Comparison of ENCODE assay signal across 9 cellular contexts in the genomic region with DNA sequence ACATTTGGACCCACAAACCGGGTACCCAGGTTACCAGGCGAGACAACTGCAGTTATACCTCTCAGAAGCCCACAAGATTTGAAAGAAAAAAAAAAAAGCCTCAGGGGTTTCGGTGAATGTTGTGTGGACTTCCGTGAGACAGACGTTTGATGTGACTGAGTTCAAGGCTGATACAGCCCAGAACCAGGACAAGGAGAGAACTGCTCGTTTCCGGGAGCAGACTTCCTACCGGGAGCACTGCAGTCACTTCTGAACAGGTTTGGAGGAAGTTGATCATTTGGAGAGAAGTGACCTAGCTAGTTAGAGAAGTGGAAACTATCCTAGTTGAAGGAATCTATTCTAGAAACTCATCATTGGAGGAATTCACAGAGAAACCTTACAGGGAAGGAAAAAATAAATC. TPM values are rescaled to one million over a fixed set of nuclear protein-coding genes. Genes with fewer than 3 reads are reported as not detected.
DNase-seq lines count a peak whose midpoint lies in the region; ATAC-seq and TF ChIP-seq lines count a peak whose summit lies in the region.
"Had no signal": no experiment of that assay in that cellular context is flagged by ENCODE, and none has a peak within 500 bp of the region (broad histone marks: within the 10 kb centered on the region; RNA-seq: fewer than 3 reads in every experiment).

No MANE protein-coding gene starts in this region.

- peak overlapping the region; percentile 93 for H3K4me3 Mint-ChIP-seq in activated naive CD4-positive, alpha-beta T cell treated with anti-CD3 and anti-CD28 coated beads, Interleukin-2, amount 50 U/mL, for 24 hours
- peak overlapping the region; percentile 97 for H3K4me3 Mint-ChIP-seq in activated T-helper 17 cell treated with anti-CD3 and anti-CD28 coated beads, Interleukin-2, amount 50 U/mL, for 72 hours

- no peaks in the 10 kb centered on the region for H3K9me3 ChIP-seq in right lobe of liver
- H3K9me3 ChIP-seq in upper lobe of right lung = no peaks in the 10 kb centered on the region

- H3K27me3 ChIP-seq in right lobe of liver (no peaks in the 10 kb centered on the region), upper lobe of right lung (no peaks in the 10 kb centered on the region)

- intact Hi-C loops in right lobe of liver (cut with DNase I) = no loop called here
- intact Hi-C loops in upper lobe of right lung (cut with DNase I) = no loop called here
- intact Hi-C loops in posterior vena cava (cut with DNase I) = no loop called here

- peaks cover 83% of the 10 kb centered on the region for H3K4me1 Mint-ChIP-seq in activated naive CD4-positive, alpha-beta T cell treated with anti-CD3 and anti-CD28 coated beads, Interleukin-2, amount 50 U/mL, for 24 hours
- peaks cover 61% of the 10 kb centered on the region for H3K4me1 Mint-ChIP-seq in activated T-helper 17 cell treated with anti-CD3 and anti-CD28 coated beads, Interleukin-2, amount 50 U/mL, for 72 hours

- no peak for DNase-seq in activated naive CD4-positive, alpha-beta T cell treated with anti-CD3 and anti-CD28 coated beads, Interleukin-2, amount 50 U/mL, for 16 hours
- DNase-seq in right lobe of liver (no peak), upper lobe of right lung (no peak), posterior vena cava (ENCODE audit: low spot score) (no peak), NCI-H345 (lab: John Stamatoyannopoulos, UW) (no peak), SKM-1 (lab: John Stamatoyannopoulos, UW; ENCODE audit: unreplicated experiment) (no peak)

- H3K27ac ChIP-seq in right lobe of liver (peak overlapping the region; percentile 92 to 96 (median 93)), upper lobe of right lung (peak overlapping the region; percentile 97)

- WGBS in right lobe of liver (ENCODE audit: insufficient coverage, low coverage, low lambda C conversion rate, missing lambda C conversion rate) = 20% methylated on average over 8 of the region's 8 CpGs

- H3K4me3 ChIP-seq in right lobe of liver = peak overlapping the region; percentile 60 to 77 (median 66)
- peak overlapping the region; percentile 72 for H3K4me3 ChIP-seq in upper lobe of right lung

- peaks cover 0 to 34% (median 3%) of the 10 kb centered on the region in 4 donors for H3K4me1 ChIP-seq in right lobe of liver
- H3K4me1 ChIP-seq in upper lobe of right lung = peaks cover 48% of the 10 kb centered on the region

- TF ChIP-seq POLR2A in right lobe of liver (IDR thresholded peaks at IDR 0.05) = no peak

- H3K36me3 ChIP-seq in right lobe of liver = no peaks in the 10 kb centered on the region
- peaks cover 12% of the 10 kb centered on the region for H3K36me3 ChIP-seq in upper lobe of right lung

- H3K9me3 Mint-ChIP-seq in activated naive CD4-positive, alpha-beta T cell treated with anti-CD3 and anti-CD28 coated beads, Interleukin-2, amount 50 U/mL, for 24 hours = no peaks in the 10 kb centered on the region
- no peaks in the 10 kb centered on the region for H3K9me3 Mint-ChIP-seq in activated T-helper 17 cell treated with anti-CD3 and anti-CD28 coated beads, Interleukin-2, amount 50 U/mL, for 72 hours

- peak; percentile 2 for ATAC-seq in activated T-helper 17 cell treated with anti-CD3 and anti-CD28 coated beads, Interleukin-2, amount 50 U/mL, for 72 hours (replicated peaks)
- ATAC-seq in right lobe of liver (peak in 1 of 4 donors; percentile 22), upper lobe of right lung (no peak)

- no peaks in the 10 kb centered on the region for H3K27me3 Mint-ChIP-seq in activated naive CD4-positive, alpha-beta T cell treated with anti-CD3 and anti-CD28 coated beads, Interleukin-2, amount 50 U/mL, for 24 hours
- no peaks in the 10 kb centered on the region for H3K27me3 Mint-ChIP-seq in activated T-helper 17 cell treated with anti-CD3 and anti-CD28 coated beads, Interleukin-2, amount 50 U/mL, for 72 hours

- H3K36me3 Mint-ChIP-seq in activated naive CD4-positive, alpha-beta T cell treated with anti-CD3 and anti-CD28 coated beads, Interleukin-2, amount 50 U/mL, for 24 hours = peaks cover 10% of the 10 kb centered on the region
- H3K36me3 Mint-ChIP-seq in activated T-helper 17 cell treated with anti-CD3 and anti-CD28 coated beads, Interleukin-2, amount 50 U/mL, for 72 hours (ENCODE audit: low read depth) = peaks cover 63% of the 10 kb centered on the region

- TF ChIP-seq CTCF in right lobe of liver (IDR thresholded peaks at IDR 0.05) = no peak
- TF ChIP-seq CTCF in upper lobe of right lung (IDR thresholded peaks at IDR 0.05) = no peak

- peak overlapping the region; percentile 96 for H3K27ac Mint-ChIP-seq in activated naive CD4-positive, alpha-beta T cell treated with anti-CD3 and anti-CD28 coated beads, Interleukin-2, amount 50 U/mL, for 24 hours
- H3K27ac Mint-ChIP-seq in activated T-helper 17 cell treated with anti-CD3 and anti-CD28 coated beads, Interleukin-2, amount 50 U/mL, for 72 hours = peak overlapping the region; percentile 99

RNA-seq across cellular contexts. Expression of a gene that starts 0.8 kb away (rescaled TPM):
- total RNA-seq in activated T-helper 17 cell treated with anti-CD3 and anti-CD28 coated beads, Interleukin-2, amount 50 U/mL, for 72 hours = 100 to 1,000 TPM; 117 to 155 TPM
- total RNA-seq in right lobe of liver = 10 to 100 TPM in 4 of 6 experiments, 1 to 10 TPM in 2; 8.4 to 30.5 (median 14.0) TPM
- 57.6 TPM for total RNA-seq in upper lobe of right lung
- total RNA-seq in posterior vena cava = 10 to 100 TPM; 22.0 to 25.4 TPM

RNA-seq across cellular contexts. Expression of a gene that starts 3.3 kb away (rescaled TPM):
- 1 to 10 TPM; 5.7 to 6.6 TPM for total RNA-seq in activated T-helper 17 cell treated with anti-CD3 and anti-CD28 coated beads, Interleukin-2, amount 50 U/mL, for 72 hours
- total RNA-seq in right lobe of liver (10 to 100 TPM; 25.8 to 41.7 (median 33.6) TPM), upper lobe of right lung (36.1 TPM), posterior vena cava (10 to 100 TPM; 23.6 to 37.2 TPM)

RNA-seq across cellular contexts. Expression of a gene that starts 13.0 kb away (rescaled TPM):
- 10 to 100 TPM; 15.8 to 15.9 TPM for total RNA-seq in activated T-helper 17 cell treated with anti-CD3 and anti-CD28 coated beads, Interleukin-2, amount 50 U/mL, for 72 hours
- total RNA-seq in right lobe of liver (1 to 10 TPM in 2 of 6 experiments, under 1 TPM in 3, not detected in 1; 0.69 to 1.6 (median 0.90) TPM), upper lobe of right lung (8.4 TPM), posterior vena cava (1 to 10 TPM; 2.1 to 3.1 TPM)

RNA-seq across cellular contexts. Expression of a gene that starts 26.0 kb away (rescaled TPM):
- 1 to 10 TPM in 1 of 2 donors, under 1 TPM in 1; 0.78 to 1.3 TPM for total RNA-seq in activated T-helper 17 cell treated with anti-CD3 and anti-CD28 coated beads, Interleukin-2, amount 50 U/mL, for 72 hours
- total RNA-seq in right lobe of liver (under 1 TPM in 3 of 6 experiments, not detected in 3; 0.44 to 0.83 (median 0.55) TPM), upper lobe of right lung (3.1 TPM), posterior vena cava (under 1 TPM in 1 of 2 donors, not detected in 1; 0.38 TPM)
- total RNA-seq: renal cortical epithelial cell had no signal

RNA-seq across cellular contexts. Expression of a gene that starts 51.3 kb away (rescaled TPM):
- total RNA-seq in activated T-helper 17 cell treated with anti-CD3 and anti-CD28 coated beads, Interleukin-2, amount 50 U/mL, for 72 hours = 10 to 100 TPM; 46.7 to 64.1 TPM
- total RNA-seq in right lobe of liver (1 to 10 TPM; 1.6 to 9.6 (median 5.4) TPM), upper lobe of right lung (38.1 TPM), posterior vena cava (10 to 100 TPM; 25.8 to 29.7 TPM)
